In the genomic region with DNA sequence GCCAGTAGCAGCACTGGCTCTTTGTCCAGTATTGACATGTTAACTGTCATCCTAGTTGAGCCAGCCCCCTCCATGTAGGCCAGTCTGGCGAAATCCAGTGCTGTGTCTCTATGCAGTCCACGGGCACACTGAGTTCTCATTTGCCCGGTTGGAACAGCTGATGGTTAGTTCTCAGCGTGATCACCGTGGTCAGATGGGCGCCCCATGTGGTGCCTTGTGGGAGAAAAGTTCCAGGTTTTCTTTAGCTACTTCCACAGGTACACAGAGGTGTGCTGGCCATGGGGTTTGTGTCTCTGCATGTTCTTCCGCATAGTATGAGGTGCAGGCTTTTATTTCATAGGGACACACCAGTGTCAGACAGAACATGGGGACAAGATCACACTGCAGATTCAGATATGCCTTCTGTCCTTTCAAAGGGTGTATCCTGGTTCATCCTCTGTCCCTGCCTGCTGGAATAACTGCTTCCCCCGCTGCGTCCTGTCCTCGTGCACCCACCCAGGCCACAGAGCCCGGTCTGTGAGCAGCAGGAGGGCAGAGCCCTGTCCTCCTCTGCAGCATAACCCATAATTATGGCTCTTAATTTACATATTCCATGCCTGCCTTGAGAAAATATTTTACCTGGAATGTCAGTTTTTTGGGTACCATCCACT, we compare ENCODE assay signal across 17 cellular contexts.
A peak's percentile ranks its signal among the peaks of the same experiment; 100 is the strongest.
DNase-seq lines count a peak whose midpoint lies in the region; ATAC-seq and TF ChIP-seq lines count a peak whose summit lies in the region.
"Had no signal": no experiment of that assay in that cellular context is flagged by ENCODE, and none has a peak within 500 bp of the region (broad histone marks: within the 10 kb centered on the region; RNA-seq: fewer than 3 reads in every experiment).

No MANE protein-coding gene starts in this region.

- TF ChIP-seq CTCF in nephron progenitor cell (IDR thresholded peaks at IDR 0.05), result no peak
- no peak for TF ChIP-seq CTCF in brain microvascular endothelial cell (IDR thresholded peaks at IDR 0.05; ENCODE audit: low read depth, low read length, missing control alignments)

- peaks cover 24% of the 10 kb centered on the region for H3K36me3 Mint-ChIP-seq in nephron progenitor cell (ENCODE audit: low read depth)
- no peaks in the 10 kb centered on the region for H3K36me3 Mint-ChIP-seq in T-cell

- H3K36me3 ChIP-seq in brain microvascular endothelial cell (replicated peaks), result no peaks in the 10 kb centered on the region

- H3K9me3 Mint-ChIP-seq in nephron progenitor cell (no peaks in the 10 kb centered on the region), T-cell (no peaks in the 10 kb centered on the region)

- in situ Hi-C loops in G401 (cut with HindIII; ENCODE audit: low sequenced_read_pairs) (no loop called here), brain microvascular endothelial cell (cut with HindIII; ENCODE audit: low pct_ligation_motif_present, low sequenced_read_pairs) (no loop called here)

- H3K27ac Mint-ChIP-seq in nephron progenitor cell (peak overlapping the region; percentile 86), T-cell (no peak overlapping the region)

- DNase-seq in G401 (ENCODE audit: low spot score) (peak; percentile 78), HT-29 (ENCODE audit: low spot score) (peak; percentile 20), cerebellar cortex (ENCODE audit: low spot score) (peak; percentile 73), nephron progenitor cell (no peak), NCI-H128 (lab: John Stamatoyannopoulos, UW; ENCODE audit: unreplicated experiment) (no peak), SIG-M5 (lab: John Stamatoyannopoulos, UW) (no peak), brain microvascular endothelial cell (no peak), T-cell (no peak)
- DNase-seq: DMS 273 treated with DMSO at 0.1 percent for 48 hours, GOT3, NCI-H1105 treated with DMSO at 0.1 percent for 48 hours, NCI-H187 treated with DMSO at 0.1 percent for 48 hours, NCI-H2171 treated with DMSO at 0.1 percent for 48 hours, NCI-H510A had no signal

- POLR2A ChIA-PET in T-cell (lab: Charles Lee), result no interaction called here

- no peak overlapping the region for H3K27ac ChIP-seq in brain microvascular endothelial cell
- H3K27ac ChIP-seq: C4-2B had no signal

- peaks cover 35% of the 10 kb centered on the region for H3K4me1 Mint-ChIP-seq in nephron progenitor cell
- no peaks in the 10 kb centered on the region for H3K4me1 Mint-ChIP-seq in T-cell

- ATAC-seq in T-cell (replicated peaks in 1 of 4), result no peak
- ATAC-seq: Right ventricle myocardium inferior, SK-N-SH treated with all-trans-retinoic acid at 6 μM for 48 hours had no signal

- no peaks in the 10 kb centered on the region for H3K27me3 ChIP-seq in brain microvascular endothelial cell (replicated peaks)

- H3K27me3 Mint-ChIP-seq in nephron progenitor cell (ENCODE audit: low read depth, poor library complexity) (no peaks in the 10 kb centered on the region), T-cell (peaks cover 6 to 11% of the 10 kb centered on the region in 2 donors)

- no peak overlapping the region for H3K4me3 ChIP-seq in brain microvascular endothelial cell (ENCODE audit: low read depth, low read length)

- CTCF ChIA-PET in T-cell (lab: Charles Lee), result interaction anchor here in 1 of 2 donors (0.6 kb wide), 1 partner anchor 55 kb away, joined by 3 read pairs; no protein-coding TSS in a partner anchor

- no peak overlapping the region for H3K4me3 Mint-ChIP-seq in nephron progenitor cell
- no peak overlapping the region for H3K4me3 Mint-ChIP-seq in T-cell

Comparison
In these comparisons a context has a peak if more than half of its experiments do, and no peak if none do; other contexts are left out.
1. DNase-seq: peak in G401 (single experiment), HT-29 (single experiment) and cerebellar cortex (single experiment); none in nephron progenitor cell (single experiment), NCI-H128 (single experiment), SIG-M5 (single experiment), brain microvascular endothelial cell (single experiment) and T-cell (0 of 34).